Comparison of ENCODE assay signal across 9 cellular contexts in genomic region chr17:7440113-7440822, GRCh38. TPM values are rescaled to one million over a fixed set of nuclear protein-coding genes. Genes with fewer than 3 reads are reported as not detected.
DNase-seq lines count a peak whose midpoint lies in the region; ATAC-seq, FAIRE-seq and TF ChIP-seq lines count a peak whose summit lies in the region.
"Had no signal": no experiment of that assay in that cellular context is flagged by ENCODE, and none has a peak within 500 bp of the region (broad histone marks: within the 10 kb centered on the region; RNA-seq: fewer than 3 reads in every experiment).

No MANE protein-coding gene starts in this region.

- peaks cover 13% of the 10 kb centered on the region for H3K4me1 Mint-ChIP-seq in endodermal cell
- peaks cover 27 to 56% (median 43%) of the 10 kb centered on the region in 7 donors for H3K4me1 Mint-ChIP-seq in naive thymus-derived CD4-positive, alpha-beta T cell

- CTCF ChIA-PET in naive thymus-derived CD4-positive, alpha-beta T cell (lab: Charles Lee), result interaction anchor here (0.8 to 1.5 kb wide), 5 partner anchors 40 to 120 kb away, joined by 3 to 5 read pairs (median 3); partner anchors contain the start of gene ZBTB4

- DNase-seq in HTR-8/SVneo (ENCODE audit: insufficient read length, low spot score) (peak; percentile 66), endodermal cell (peak; percentile 89), uterus (peak; percentile 40 to 67), DMS153 treated with DMSO at 0.1 percent for 48 hours (lab: John Stamatoyannopoulos, UW; ENCODE audit: unreplicated experiment) (no peak)
- peak in 4 of 9 donors; percentile 11 to 69 (median 32) for DNase-seq in naive thymus-derived CD4-positive, alpha-beta T cell

- TF ChIP-seq CTCF in VCaP (conservative IDR thresholded peaks at IDR 0.05), result no peak
- no peak for TF ChIP-seq CTCF in endodermal cell (conservative IDR thresholded peaks at IDR 0.05)
- no peak for TF ChIP-seq CTCF in uterus (IDR thresholded peaks at IDR 0.05)

- H3K4me2 ChIP-seq in BLaER1 treated with 17β-estradiol and CSF1 and Interleukin-3, amounts not matched to agents 10 nM and 100 nM, result peak overlapping the region; percentile 81 to 99 (median 89)

- peaks cover 50 to 66% (median 60%) of the 10 kb centered on the region in 10 experiments for H3K4me1 ChIP-seq in BLaER1 treated with 17β-estradiol and CSF1 and Interleukin-3, amounts not matched to agents 10 nM and 100 nM
- H3K4me1 ChIP-seq in endodermal cell (ENCODE audit: control insufficient read depth, insufficient read depth, low read length) (peaks cover 3% of the 10 kb centered on the region), uterus (peaks cover 0 to 48% of the 10 kb centered on the region in 2 donors)
- H3K4me1 ChIP-seq in naive thymus-derived CD4-positive, alpha-beta T cell (ENCODE audit: control insufficient read depth in 2 of 2, insufficient read depth in 2 of 2, low read length in 2 of 2), result peaks cover 17 to 50% of the 10 kb centered on the region in 2 donors

- H3K9ac ChIP-seq in BLaER1 treated with 17β-estradiol and CSF1 and Interleukin-3, amounts not matched to agents 10 nM and 100 nM, result peak overlapping the region; percentile 24 to 66 (median 41); a peak in 15 of 22 replicates
- peak overlapping the region; percentile 74 for H3K9ac ChIP-seq in endodermal cell (ENCODE audit: extremely low read depth, low read length, poor library complexity, severe bottlenecking)

- no peak for TF ChIP-seq POLR2A in uterus (IDR thresholded peaks at IDR 0.05)

- no peaks in the 10 kb centered on the region for H3K36me3 Mint-ChIP-seq in endodermal cell (ENCODE audit: low read depth)
- H3K36me3 Mint-ChIP-seq in naive thymus-derived CD4-positive, alpha-beta T cell, result peaks cover 0 to 32% (median 0%) of the 10 kb centered on the region in 5 donors

- no peak for ATAC-seq in naive thymus-derived CD4-positive, alpha-beta T cell
- no peak for ATAC-seq in GM18511 (IDR thresholded peaks at IDR 0.05; ENCODE audit: unreplicated experiment)

- no peak overlapping the region for H3K27ac ChIP-seq in BLaER1 treated with 17β-estradiol and CSF1 and Interleukin-3, amounts not matched to agents 10 nM and 100 nM
- H3K27ac ChIP-seq in VCaP (peak overlapping the region; percentile 16; the same call in 1 of the 2 replicates), endodermal cell (ENCODE audit: low read depth, low read length) (peak overlapping the region; percentile 96), uterus (peak overlapping the region; percentile 12 to 36)
- H3K27ac ChIP-seq in naive thymus-derived CD4-positive, alpha-beta T cell (ENCODE audit: low read depth, low read length), result no peak overlapping the region

- H3K27me3 ChIP-seq in BLaER1 treated with 17β-estradiol and CSF1 and Interleukin-3, amounts not matched to agents 10 nM and 100 nM, result peaks cover 80 to 86% (median 83%) of the 10 kb centered on the region in 11 experiments
- H3K27me3 ChIP-seq in endodermal cell (ENCODE audit: control insufficient read depth, insufficient read depth, low read length, poor library complexity, severe bottlenecking) (peaks cover 51% of the 10 kb centered on the region), uterus (peaks cover 0 to 23% of the 10 kb centered on the region in 2 donors)
- H3K27me3 ChIP-seq in naive thymus-derived CD4-positive, alpha-beta T cell (ENCODE audit: control insufficient read depth in 2 of 2, insufficient read depth in 2 of 2, low read length in 2 of 2), result peaks cover 12 to 28% of the 10 kb centered on the region in 2 donors

- FAIRE-seq in HTR-8/SVneo (lab: Jason Lieb, UNC), result peak; percentile 92

- no peaks in the 10 kb centered on the region for H3K9me3 ChIP-seq in BLaER1 treated with 17β-estradiol and CSF1 and Interleukin-3, amounts not matched to agents 10 nM and 100 nM (replicated peaks in 1 of 11)
- H3K9me3 ChIP-seq in endodermal cell (ENCODE audit: control insufficient read depth, low read length) (no peaks in the 10 kb centered on the region), uterus (no peaks in the 10 kb centered on the region)
- H3K9me3 ChIP-seq in naive thymus-derived CD4-positive, alpha-beta T cell (ENCODE audit: control insufficient read depth in 2 of 3, low read length in 3 of 3), result no peaks in the 10 kb centered on the region
- H3K9me3 ChIP-seq: HAP-1 had no signal

- H3K36me3 ChIP-seq in BLaER1 treated with 17β-estradiol and CSF1 and Interleukin-3, amounts not matched to agents 10 nM and 100 nM, result no peaks in the 10 kb centered on the region
- H3K36me3 ChIP-seq in endodermal cell (ENCODE audit: control insufficient read depth, insufficient read depth, low read length) (no peaks in the 10 kb centered on the region), uterus (no peaks in the 10 kb centered on the region)
- H3K36me3 ChIP-seq in naive thymus-derived CD4-positive, alpha-beta T cell (ENCODE audit: control insufficient read depth in 2 of 3, insufficient read depth in 3 of 3, low read length in 3 of 3), result no peaks in the 10 kb centered on the region
- H3K36me3 ChIP-seq: HAP-1 had no signal

- H3K4me3 ChIP-seq in BLaER1 treated with 17β-estradiol and CSF1 and Interleukin-3, amounts not matched to agents 10 nM and 100 nM, result peak overlapping the region; percentile 47 to 72 (median 54)
- peak overlapping the region; percentile 91 for H3K4me3 ChIP-seq in endodermal cell (ENCODE audit: low read length)
- peak overlapping the region; percentile 7 for H3K4me3 ChIP-seq in naive thymus-derived CD4-positive, alpha-beta T cell (ENCODE audit: low read length)
- peak overlapping the region; percentile 17 to 19 for H3K4me3 ChIP-seq in uterus
- H3K4me3 ChIP-seq: HAP-1 had no signal

- WGBS in endodermal cell (ENCODE audit: insufficient coverage in 1 of 2, insufficient read length in 1 of 2), 2 experiments, result 0 to 2% methylated on average over 20 to 46 of the region's 46 CpGs

- H3K27ac Mint-ChIP-seq in endodermal cell, result peak overlapping the region; percentile 87
- H3K27ac Mint-ChIP-seq in naive thymus-derived CD4-positive, alpha-beta T cell, result peak overlapping the region in 3 of 9 donors; percentile 41 to 76 (median 46)

- peaks cover 18 to 68% (median 46%) of the 10 kb centered on the region in 11 experiments; a peak in 21 of 22 replicates for H4K20me1 ChIP-seq in BLaER1 treated with 17β-estradiol and CSF1 and Interleukin-3, amounts not matched to agents 10 nM and 100 nM

- intact Hi-C loops in naive thymus-derived CD4-positive, alpha-beta T cell (cut with micrococcal nuclease), result no loop called here
- intact Hi-C loops in uterus (cut with DNase I; ENCODE audit: low total_unique reads), result no loop called here

- peaks cover 81% of the 10 kb centered on the region for H3K27me3 Mint-ChIP-seq in endodermal cell (ENCODE audit: insufficient read depth)
- H3K27me3 Mint-ChIP-seq in naive thymus-derived CD4-positive, alpha-beta T cell, result peaks cover 38 to 53% (median 49%) of the 10 kb centered on the region in 5 donors

- POLR2A ChIA-PET in naive thymus-derived CD4-positive, alpha-beta T cell (lab: Charles Lee), result interaction anchor here (0.6 to 7.5 kb wide), 8 partner anchors 11 to 246 kb away, joined by 3 to 79 read pairs (median 3); partner anchors contain the start of genes ACAP1 and POLR2A

- H3K9me3 Mint-ChIP-seq in endodermal cell, result no peaks in the 10 kb centered on the region
- peaks cover 0 to 2% (median 0%) of the 10 kb centered on the region in 11 donors for H3K9me3 Mint-ChIP-seq in naive thymus-derived CD4-positive, alpha-beta T cell

- peak overlapping the region; percentile 83 for H3K4me3 Mint-ChIP-seq in endodermal cell
- H3K4me3 Mint-ChIP-seq in naive thymus-derived CD4-positive, alpha-beta T cell, result peak overlapping the region; percentile 67 to 94 (median 84)

RNA-seq across cellular contexts. Expression of gene FGF11, which starts 1.0 kb away (rescaled TPM):
- 1 to 10 TPM; 4.0 to 8.8 TPM for total RNA-seq in endodermal cell
- polyA plus RNA-seq in endodermal cell (2013, experiment 1 of 2), result 14.4 TPM
- 15.3 TPM for polyA plus RNA-seq in endodermal cell (2013, experiment 2 of 2)
- 10 to 100 TPM in 1 of 5 experiments, 1 to 10 TPM in 4; 2.8 to 39.7 (median 3.4) TPM for total RNA-seq in naive thymus-derived CD4-positive, alpha-beta T cell
- polyA plus RNA-seq in naive thymus-derived CD4-positive, alpha-beta T cell, result under 1 TPM in 1 of 2 donors, not detected in 1; 0.09 TPM
- total RNA-seq in uterus, result 10 to 100 TPM in 1 of 4 donors, 1 to 10 TPM in 2, not detected in 1; 2.8 to 17.9 (median 6.2) TPM

RNA-seq across cellular contexts. Expression of gene CHRNB1, which starts 4.6 kb away (rescaled TPM):
- total RNA-seq in endodermal cell, result 10 to 100 TPM in 1 of 2 donors, 1 to 10 TPM in 1; 8.7 to 11.6 TPM
- polyA plus RNA-seq in endodermal cell (2013, experiment 1 of 2), result 17.3 TPM
- 13.0 TPM for polyA plus RNA-seq in endodermal cell (2013, experiment 2 of 2)
- 10 to 100 TPM in 1 of 5 experiments, 1 to 10 TPM in 4; 6.0 to 14.6 (median 7.2) TPM for total RNA-seq in naive thymus-derived CD4-positive, alpha-beta T cell
- polyA plus RNA-seq in naive thymus-derived CD4-positive, alpha-beta T cell, result 10 to 100 TPM; 14.9 to 24.8 TPM
- total RNA-seq in uterus, result 10 to 100 TPM in 2 of 4 donors, 1 to 10 TPM in 2; 3.2 to 16.9 (median 10.9) TPM

RNA-seq across cellular contexts. Expression of gene TMEM102, which starts 5.0 kb away (rescaled TPM):
- 1 to 10 TPM; 6.5 to 8.6 TPM for total RNA-seq in endodermal cell
- 2.8 TPM for polyA plus RNA-seq in endodermal cell (2013, experiment 1 of 2)
- polyA plus RNA-seq in endodermal cell (2013, experiment 2 of 2), result 1.5 TPM
- total RNA-seq in naive thymus-derived CD4-positive, alpha-beta T cell, result 10 to 100 TPM in 3 of 5 experiments, 1 to 10 TPM in 2; 8.2 to 19.1 (median 16.5) TPM
- 10 to 100 TPM in 1 of 2 donors, 1 to 10 TPM in 1; 8.5 to 26.1 TPM for polyA plus RNA-seq in naive thymus-derived CD4-positive, alpha-beta T cell
- total RNA-seq in uterus, result 1 to 10 TPM in 2 of 4 donors, under 1 TPM in 1, not detected in 1; 0.29 to 2.8 (median 2.0) TPM

RNA-seq across cellular contexts. Expression of gene SPEM3, which starts 11.6 kb away (rescaled TPM):
- total RNA-seq in endodermal cell, result not detected
- not detected for polyA plus RNA-seq in endodermal cell (2013, experiment 1 of 2)
- not detected for polyA plus RNA-seq in endodermal cell (2013, experiment 2 of 2)
- not detected for total RNA-seq in naive thymus-derived CD4-positive, alpha-beta T cell
- not detected for polyA plus RNA-seq in naive thymus-derived CD4-positive, alpha-beta T cell
- not detected for total RNA-seq in uterus

RNA-seq across cellular contexts. Expression of gene SPEM2, which starts 14.9 kb away (rescaled TPM):
- not detected for total RNA-seq in endodermal cell
- not detected for polyA plus RNA-seq in endodermal cell (2013, experiment 1 of 2)
- not detected for polyA plus RNA-seq in endodermal cell (2013, experiment 2 of 2)
- not detected for total RNA-seq in naive thymus-derived CD4-positive, alpha-beta T cell
- not detected for polyA plus RNA-seq in naive thymus-derived CD4-positive, alpha-beta T cell
- total RNA-seq in uterus, result not detected

Comparison
In these comparisons a context has a peak if more than half of its experiments do, and no peak if none do; other contexts are left out.
1. H3K27ac ChIP-seq: peak in VCaP (single experiment), endodermal cell (single experiment) and uterus (2 of 2); none in BLaER1 treated with 17β-estradiol and CSF1 and Interleukin-3, amounts not matched to agents 10 nM and 100 nM (0 of 11) and naive thymus-derived CD4-positive, alpha-beta T cell (single experiment).
2. H3K4me3 ChIP-seq: peak in every context shown above with its lines; median percentile 91 in endodermal cell; 54 in BLaER1 treated with 17β-estradiol and CSF1 and Interleukin-3, amounts not matched to agents 10 nM and 100 nM; 18 in uterus; 7 in naive thymus-derived CD4-positive, alpha-beta T cell.